Comparison of ENCODE assay signal across 19 cellular contexts in the genomic region with DNA sequence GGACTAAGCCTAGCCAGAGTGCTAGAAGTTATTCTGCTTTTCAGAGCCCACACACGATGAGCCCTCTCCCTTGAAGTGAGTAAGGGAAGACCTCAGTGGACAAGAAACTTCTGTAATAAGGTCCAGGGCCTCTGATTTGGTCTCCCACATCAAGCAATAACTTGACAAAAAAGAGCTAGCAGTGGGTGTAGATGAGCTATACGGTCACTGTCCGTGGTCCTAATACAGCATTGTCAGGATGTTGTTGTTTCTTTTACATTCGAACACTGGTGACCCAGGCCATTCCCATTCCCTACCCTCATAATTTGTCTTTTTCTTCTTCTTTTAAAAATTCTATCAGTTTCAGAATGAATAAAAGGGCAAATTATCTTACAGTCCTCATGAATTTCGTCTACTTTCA. TPM values are rescaled to one million over a fixed set of nuclear protein-coding genes. Genes with fewer than 3 reads are reported as not detected.
DNase-seq lines count a peak whose midpoint lies in the region; ATAC-seq and TF ChIP-seq lines count a peak whose summit lies in the region.
"Had no signal": no experiment of that assay in that cellular context is flagged by ENCODE, and none has a peak within 500 bp of the region (broad histone marks: within the 10 kb centered on the region; RNA-seq: fewer than 3 reads in every experiment).

No MANE protein-coding gene starts in this region.

- H3K4me1 ChIP-seq in endocrine pancreas (ENCODE audit: control insufficient read depth, insufficient read depth, low read length), result peaks cover 9% of the 10 kb centered on the region

- no peak for TF ChIP-seq POLR2A in erythroblast (IDR thresholded peaks at IDR 0.05; ENCODE audit: low read length)

- H3K4me3 ChIP-seq in H7 (ENCODE audit: insufficient read depth, low read depth, low read length), result no peak overlapping the region
- H3K4me3 ChIP-seq in endocrine pancreas (ENCODE audit: control insufficient read depth, insufficient read depth, low read length), result peak overlapping the region; percentile 24
- H3K4me3 ChIP-seq: sigmoid colon, tibial artery had no signal

- no peaks in the 10 kb centered on the region for H3K9me3 ChIP-seq in endocrine pancreas (ENCODE audit: control insufficient read depth, low read length)
- H3K9me3 ChIP-seq: sigmoid colon, tibial artery had no signal

- no peak overlapping the region for H3K4me3 Mint-ChIP-seq in activated CD8-positive, alpha-beta memory T cell treated with anti-CD3 and anti-CD28 coated beads, Interleukin-2, amount 10 ng/mL, durations not matched to agents 7 days and 5 days
- H3K4me3 Mint-ChIP-seq: activated CD4-positive, alpha-beta T cell treated with anti-CD3 and anti-CD28 coated beads, Interleukin-2, amount 10 ng/mL, durations not matched to agents 7 days and 5 days; activated T-cell treated with anti-CD3 and anti-CD28 coated beads, Interleukin-2, amount 50 U/mL, for 72 hours; CD8-positive, alpha-beta memory T cell had no signal

- H3K4me1 Mint-ChIP-seq in activated CD8-positive, alpha-beta memory T cell treated with anti-CD3 and anti-CD28 coated beads, Interleukin-2, amount 10 ng/mL, durations not matched to agents 7 days and 5 days, result no peaks in the 10 kb centered on the region

- no peak overlapping the region for H3K27ac Mint-ChIP-seq in activated CD8-positive, alpha-beta memory T cell treated with anti-CD3 and anti-CD28 coated beads, Interleukin-2, amount 10 ng/mL, durations not matched to agents 7 days and 5 days
- H3K27ac Mint-ChIP-seq: activated CD4-positive, alpha-beta T cell treated with anti-CD3 and anti-CD28 coated beads, Interleukin-2, amount 10 ng/mL, durations not matched to agents 7 days and 5 days; activated T-cell treated with anti-CD3 and anti-CD28 coated beads, Interleukin-2, amount 50 U/mL, for 72 hours; CD8-positive, alpha-beta memory T cell had no signal

- no peak for ATAC-seq in activated CD8-positive, alpha-beta memory T cell treated with anti-CD3 and anti-CD28 coated beads, Interleukin-2, amount 10 ng/mL, durations not matched to agents 7 days and 5 days
- ATAC-seq in GM19463 (IDR thresholded peaks at IDR 0.05; ENCODE audit: unreplicated experiment), result no peak
- ATAC-seq: activated T-cell treated with anti-CD3 and anti-CD28 coated beads, Interleukin-2, amount 50 U/mL, for 72 hours; PC-3 had no signal

- H3K9me3 Mint-ChIP-seq in activated CD8-positive, alpha-beta memory T cell treated with anti-CD3 and anti-CD28 coated beads, Interleukin-2, amount 10 ng/mL, durations not matched to agents 7 days and 5 days (ENCODE audit: low read depth), result no peaks in the 10 kb centered on the region
- H3K9me3 Mint-ChIP-seq: activated CD4-positive, alpha-beta T cell treated with anti-CD3 and anti-CD28 coated beads, Interleukin-2, amount 10 ng/mL, durations not matched to agents 7 days and 5 days; activated T-cell treated with anti-CD3 and anti-CD28 coated beads, Interleukin-2, amount 50 U/mL, for 72 hours had no signal

- H3K27me3 Mint-ChIP-seq in activated CD8-positive, alpha-beta memory T cell treated with anti-CD3 and anti-CD28 coated beads, Interleukin-2, amount 10 ng/mL, durations not matched to agents 7 days and 5 days, result peaks cover 56% of the 10 kb centered on the region

- H3K27me3 ChIP-seq in H7 (ENCODE audit: control insufficient read depth, insufficient read depth, low read length) (peaks cover 19% of the 10 kb centered on the region), endocrine pancreas (ENCODE audit: control insufficient read depth, insufficient read depth, low read length) (no peaks in the 10 kb centered on the region)

- CTCF ChIA-PET in activated CD8-positive, alpha-beta memory T cell treated with anti-CD3 and anti-CD28 coated beads, Interleukin-2, amount 10 ng/mL, durations not matched to agents 7 days and 5 days (lab: Charles Lee), result no interaction called here

- peaks cover under 1% of the 10 kb centered on the region for H3K36me3 Mint-ChIP-seq in activated CD8-positive, alpha-beta memory T cell treated with anti-CD3 and anti-CD28 coated beads, Interleukin-2, amount 10 ng/mL, durations not matched to agents 7 days and 5 days
- H3K36me3 Mint-ChIP-seq: CD8-positive, alpha-beta memory T cell had no signal

- no peak overlapping the region for H3K9ac ChIP-seq in endocrine pancreas (ENCODE audit: control insufficient read depth, insufficient read depth, low read length)

- no peaks in the 10 kb centered on the region for H3K36me3 ChIP-seq in H7 (replicated peaks; ENCODE audit: control insufficient read depth, insufficient read depth, low read length)
- no peaks in the 10 kb centered on the region for H3K36me3 ChIP-seq in endocrine pancreas (ENCODE audit: control insufficient read depth, insufficient read depth, low read length)
- H3K36me3 ChIP-seq: sigmoid colon, tibial artery had no signal

- peak; percentile 30 for DNase-seq in H7
- peak; percentile 30 for DNase-seq in NCI-H460 (ENCODE audit: extremely low read depth, low read depth)
- DNase-seq in myocyte (ENCODE audit: low read depth), result peak; percentile 58
- DNase-seq in erythroblast (lab: John Stamatoyannopoulos, UW), result no peak
- DNase-seq in activated CD8-positive, alpha-beta memory T cell treated with anti-CD3 and anti-CD28 coated beads, Interleukin-2, amount 10 ng/mL, durations not matched to agents 7 days and 5 days, result no peak
- DNase-seq: activated CD4-positive, alpha-beta T cell treated with anti-CD3 and anti-CD28 coated beads, Interleukin-2, amount 10 ng/mL, durations not matched to agents 7 days and 5 days; activated T-cell treated with anti-CD3 and anti-CD28 coated beads, Interleukin-2, amount 50 U/mL, for 72 hours; CD8-positive, alpha-beta memory T cell; cortex of kidney; midbrain; NCI-H510A; nucleus accumbens; PC-3; sigmoid colon; stimulated activated CD4-positive, alpha-beta T cell treated with anti-CD3 and anti-CD28 coated beads, Interleukin-4, amount 100 ng/mL, for 4 hours; tibial artery had no signal

RNA-seq across cellular contexts. Expression of a gene that starts 5.2 kb away (rescaled TPM):
- 3.1 and 9.2 TPM in 2 replicates for total RNA-seq in H7 (2014; rRNA removed; shearing (Covaris generic))
- total RNA-seq in NCI-H460 (2014; rRNA removed; shearing (Covaris generic)), result 2.0 and 3.2 TPM in 2 replicates
- polyA plus RNA-seq in NCI-H460 (2014; cell fraction: nucleus; rRNA removed), result 0.31 and 1.7 TPM in 2 replicates
- total RNA-seq in myocyte, result 0.16 and 1.8 TPM in 2 replicates
- 0.05 TPM for polyA plus RNA-seq in myocyte (2012)
- not detected for total RNA-seq in activated CD8-positive, alpha-beta memory T cell treated with anti-CD3 and anti-CD28 coated beads, Interleukin-2, amount 10 ng/mL, durations not matched to agents 7 days and 5 days
- total RNA-seq: activated CD4-positive, alpha-beta T cell treated with anti-CD3 and anti-CD28 coated beads, Interleukin-2, amount 10 ng/mL, durations not matched to agents 7 days and 5 days; activated T-cell treated with anti-CD3 and anti-CD28 coated beads, Interleukin-2, amount 50 U/mL, for 72 hours; CD8-positive, alpha-beta memory T cell; PC-3; T-helper 1 cell treated with Interleukin-12 subunit alpha and Interleukin-12 subunit beta and Interleukin-4 antibody, amounts not matched to agents 30 ng/mL and 1 ng/mL, for 36 hours had no signal
- polyA plus RNA-seq: CD8-positive, alpha-beta memory T cell had no signal

Comparison
In these comparisons a context has a peak if more than half of its experiments do, and no peak if none do; other contexts are left out.
1. DNase-seq: peak in H7 (single experiment), NCI-H460 (single experiment) and myocyte (single experiment); none in erythroblast (0 of 2) and activated CD8-positive, alpha-beta memory T cell treated with anti-CD3 and anti-CD28 coated beads, Interleukin-2, amount 10 ng/mL, durations not matched to agents 7 days and 5 days (single experiment).